In genomic region chr17:68759002-68759342, GRCh38 we compare ENCODE assay signal across 9 cellular contexts.
DNase-seq lines count a peak whose midpoint lies in the region; ATAC-seq and TF ChIP-seq lines count a peak whose summit lies in the region.
"Had no signal": no experiment of that assay in that cellular context is flagged by ENCODE, and none has a peak within 500 bp of the region (broad histone marks: within the 10 kb centered on the region; RNA-seq: fewer than 3 reads in every experiment).

No MANE protein-coding gene starts in this region.

- peaks cover 14% of the 10 kb centered on the region for H3K4me1 ChIP-seq in ES-I3 (ENCODE audit: insufficient read depth, low read length)
- peaks cover 5 to 13% (median 6%) of the 10 kb centered on the region in 3 donors for H3K4me1 ChIP-seq in skeletal muscle tissue (ENCODE audit: control insufficient read depth in 3 of 3, insufficient read depth in 3 of 3, low read length in 3 of 3)

- H3K4me3 ChIP-seq in skeletal muscle tissue (ENCODE audit: low read length in 3 of 3), result no peak overlapping the region

- TF ChIP-seq CTCF in VCaP (conservative IDR thresholded peaks at IDR 0.05), result no peak

- H3K36me3 ChIP-seq in ES-I3 (ENCODE audit: insufficient read depth, low read length) (no peaks in the 10 kb centered on the region), skeletal muscle tissue (ENCODE audit: control insufficient read depth in 3 of 3, insufficient read depth in 3 of 3, low read length in 3 of 3) (no peaks in the 10 kb centered on the region)

- H3K27me3 ChIP-seq in skeletal muscle tissue (ENCODE audit: control insufficient read depth in 3 of 3, insufficient read depth in 3 of 3, low read length in 3 of 3), result no peaks in the 10 kb centered on the region

- peak; percentile 13 for ATAC-seq in left lobe of liver
- ATAC-seq in GM18907 (IDR thresholded peaks at IDR 0.05; ENCODE audit: unreplicated experiment), result no peak

- DNase-seq in left lobe of liver (ENCODE audit: low spot score), result no peak
- DNase-seq in G401 (ENCODE audit: low spot score), result no peak
- no peak for DNase-seq in NCI-H748 (lab: John Stamatoyannopoulos, UW; ENCODE audit: unreplicated experiment)
- no peak for DNase-seq in NCI-H69 (lab: John Stamatoyannopoulos, UW)
- DNase-seq: effector memory CD4-positive, alpha-beta T cell had no signal

- H3K9me3 ChIP-seq in ES-I3 (ENCODE audit: control insufficient read depth, insufficient read depth, low read length), result peaks cover 9% of the 10 kb centered on the region; the same call in 1 of the 2 replicates
- no peaks in the 10 kb centered on the region for H3K9me3 ChIP-seq in skeletal muscle tissue (ENCODE audit: control insufficient read depth in 3 of 3, low read length in 3 of 3)

- in situ Hi-C loops in G401 (cut with HindIII; ENCODE audit: low sequenced_read_pairs), result no loop called here

- peak overlapping the region; percentile 54; the same call in 1 of the 2 replicates for H3K9ac ChIP-seq in ES-I3 (ENCODE audit: low read depth, low read length)
- peak overlapping the region in 2 of 3 donors; percentile 18 to 54 for H3K9ac ChIP-seq in skeletal muscle tissue (ENCODE audit: low read depth in 1 of 3, low read length in 3 of 3)

- H3K27ac ChIP-seq in VCaP, result peak overlapping the region; percentile 61
- peak overlapping the region; percentile 80 for H3K27ac ChIP-seq in skeletal muscle tissue (ENCODE audit: low read depth, low read length)
